In the genomic region with DNA sequence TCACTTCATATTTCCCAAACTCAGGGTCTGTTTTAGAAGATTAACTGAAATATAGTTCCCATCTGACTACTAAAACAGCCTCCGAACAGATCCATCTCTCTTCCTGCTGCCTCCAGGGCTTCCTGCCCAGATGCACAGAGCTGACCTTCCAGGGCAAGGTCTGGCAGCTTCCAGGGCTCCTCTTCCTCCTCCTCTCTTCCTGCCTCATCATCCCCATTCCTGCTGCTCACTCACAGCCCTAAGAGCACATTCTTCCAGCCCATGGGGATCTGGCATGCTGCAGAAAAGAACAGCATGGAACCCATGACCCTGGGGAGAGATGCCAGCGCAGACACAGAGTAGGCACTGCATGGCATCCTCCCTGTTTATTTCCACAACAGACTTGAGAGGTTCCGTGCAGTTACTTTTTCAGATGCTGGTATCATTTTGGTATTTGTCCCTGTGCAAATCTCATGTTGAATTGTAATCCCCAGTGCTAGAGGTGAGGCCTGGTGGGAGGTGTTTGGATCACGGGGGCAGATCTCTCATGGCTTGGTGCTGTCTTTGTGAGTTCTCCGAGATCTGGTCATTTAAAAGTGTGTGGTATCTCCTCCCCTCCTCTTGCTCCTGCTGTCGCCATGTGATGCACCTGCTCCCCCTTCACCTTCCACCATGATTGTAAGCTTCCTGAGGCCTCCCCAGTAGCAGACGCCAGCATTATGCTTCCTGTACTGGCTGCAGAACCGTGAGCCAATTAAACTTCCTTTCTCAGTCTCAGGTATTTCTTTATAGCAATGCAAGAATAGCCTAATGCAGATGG, we compare ENCODE assay signal across 25 cellular contexts. TPM values are rescaled to one million over a fixed set of nuclear protein-coding genes. Genes with fewer than 3 reads are reported as not detected.
DNase-seq lines count a peak whose midpoint lies in the region; ATAC-seq and TF ChIP-seq lines count a peak whose summit lies in the region.
"Had no signal": no experiment of that assay in that cellular context is flagged by ENCODE, and none has a peak within 500 bp of the region (broad histone marks: within the 10 kb centered on the region; RNA-seq: fewer than 3 reads in every experiment).

No MANE protein-coding gene starts in this region.

- dilution Hi-C loops in IMR-90 (cut with HindIII; ENCODE audit: low sequenced_read_pairs, unreplicated experiment): no loop called here

- no peak overlapping the region for H3K4me3 Mint-ChIP-seq in activated CD4-positive, alpha-beta T cell treated with anti-CD3 and anti-CD28 coated beads, Interleukin-2, amount 10 ng/mL, durations not matched to agents 24 days and 14 days
- no peak overlapping the region for H3K4me3 Mint-ChIP-seq in activated naive CD8-positive, alpha-beta T cell treated with anti-CD3 and anti-CD28 coated beads, Interleukin-2, amount 50 U/mL, for 24 hours
- H3K4me3 Mint-ChIP-seq: activated CD4-positive, alpha-beta T cell treated with anti-CD3 and anti-CD28 coated beads, Interleukin-2, amount 10 ng/mL, durations not matched to agents 7 days and 5 days; nephron progenitor cell had no signal

- no peak for TF ChIP-seq RAD21 in IMR-90 (IDR thresholded peaks at IDR 0.05; ENCODE audit: low read length)

- H4K91ac ChIP-seq in IMR-90 (ENCODE audit: insufficient read depth, low read depth, low read length): 0 out of 2 replicates have a peak overlapping the region, but pooled peaks have one; percentile 8

- H3K27ac ChIP-seq in IMR-90 (ENCODE audit: insufficient read depth, low read length): no peak overlapping the region
- peak overlapping the region; percentile 40 for H3K27ac ChIP-seq in osteoblast (ENCODE audit: low read depth, low read length)
- H3K27ac ChIP-seq: breast epithelium, WERI-Rb-1 had no signal

- H3K79me1 ChIP-seq in IMR-90 (ENCODE audit: low read depth in 1 of 2, low read length in 2 of 2): peaks cover 0 to 7% of the 10 kb centered on the region in 2 experiments; a peak in 1 of 4 replicates

- no peak for TF ChIP-seq POLR2A in IMR-90 (IDR thresholded peaks at IDR 0.05; ENCODE audit: low read depth, low read length)

- TF ChIP-seq CTCF in IMR-90 (conservative IDR thresholded peaks at IDR 0.05; ENCODE audit: low read depth, low read length) (no peak), osteoblast (IDR thresholded peaks at IDR 0.05; ENCODE audit: extremely low read depth, low read depth, low read length) (no peak)

- H3K9me1 ChIP-seq in IMR-90 (ENCODE audit: insufficient read depth, low read length): peaks cover 25% of the 10 kb centered on the region

- H3K9me3 Mint-ChIP-seq in activated CD4-positive, alpha-beta T cell treated with anti-CD3 and anti-CD28 coated beads, Interleukin-2, amount 10 ng/mL, durations not matched to agents 24 days and 14 days: no peaks in the 10 kb centered on the region
- H3K9me3 Mint-ChIP-seq in activated naive CD8-positive, alpha-beta T cell treated with anti-CD3 and anti-CD28 coated beads, Interleukin-2, amount 50 U/mL, for 24 hours: no peaks in the 10 kb centered on the region
- H3K9me3 Mint-ChIP-seq: activated CD4-positive, alpha-beta T cell treated with anti-CD3 and anti-CD28 coated beads, Interleukin-2, amount 10 ng/mL, durations not matched to agents 7 days and 5 days; activated naive CD4-positive, alpha-beta T cell treated with anti-CD3 and anti-CD28 coated beads, Interleukin-2, amount 50 U/mL, for 72 hours; nephron progenitor cell had no signal

- H4K8ac ChIP-seq in IMR-90 (ENCODE audit: low read depth in 2 of 2, low read length in 2 of 2): peak overlapping the region in 1 of 2 experiments; percentile 11; a peak in 2 of 4 replicates

- H2BK20ac ChIP-seq in IMR-90 (ENCODE audit: low read depth, low read length): peak overlapping the region; percentile 68

- peak overlapping the region; percentile 29; the same call in 1 of the 2 replicates for H2AK5ac ChIP-seq in IMR-90 (ENCODE audit: low read depth, low read length)

- H3K4me1 ChIP-seq in IMR-90 (ENCODE audit: control insufficient read depth, insufficient read depth, low read length) (peaks cover 17% of the 10 kb centered on the region), osteoblast (ENCODE audit: insufficient read depth, low read length) (peaks cover 33% of the 10 kb centered on the region)
- H3K4me1 ChIP-seq: breast epithelium had no signal

- POLR2A ChIA-PET in IMR-90 (lab: Charles Lee; ENCODE audit: unreplicated experiment): no interaction called here

- no peak overlapping the region for H3K56ac ChIP-seq in IMR-90 (ENCODE audit: extremely low read depth, insufficient read depth, low read length)

- CTCF ChIA-PET in IMR-90 (lab: Yijun Ruan, JAX): interaction anchor here (1.9 kb wide), 1 partner anchor 211 kb away, joined by 12 read pairs; no protein-coding TSS in a partner anchor

- no peak overlapping the region for H3K4me3 ChIP-seq in IMR-90 (ENCODE audit: insufficient read depth, low read depth, low read length)
- H3K4me3 ChIP-seq in osteoblast (ENCODE audit: insufficient read depth, low read length): no peak overlapping the region
- H3K4me3 ChIP-seq: breast epithelium, smooth muscle cell had no signal

- H3K18ac ChIP-seq in IMR-90 (ENCODE audit: low read depth, low read length): no peak overlapping the region

- H3K36me3 Mint-ChIP-seq in activated CD4-positive, alpha-beta T cell treated with anti-CD3 and anti-CD28 coated beads, Interleukin-2, amount 10 ng/mL, durations not matched to agents 24 days and 14 days (ENCODE audit: low read depth): no peaks in the 10 kb centered on the region
- no peaks in the 10 kb centered on the region for H3K36me3 Mint-ChIP-seq in activated naive CD8-positive, alpha-beta T cell treated with anti-CD3 and anti-CD28 coated beads, Interleukin-2, amount 50 U/mL, for 24 hours (ENCODE audit: low read depth)
- H3K36me3 Mint-ChIP-seq: activated naive CD4-positive, alpha-beta T cell treated with anti-CD3 and anti-CD28 coated beads, Interleukin-2, amount 50 U/mL, for 72 hours had no signal

- H2BK15ac ChIP-seq in IMR-90 (ENCODE audit: low read depth, low read length): peak overlapping the region; percentile 74; the same call in 1 of the 3 replicates

- no peak overlapping the region for H3K9ac ChIP-seq in IMR-90 (ENCODE audit: low read depth, low read length)

- H3K9me3 ChIP-seq in IMR-90 (ENCODE audit: control insufficient read depth, insufficient read depth, low read length) (no peaks in the 10 kb centered on the region), osteoblast (ENCODE audit: low read depth, low read length) (no peaks in the 10 kb centered on the region)
- H3K9me3 ChIP-seq: breast epithelium had no signal

- DNase-seq in activated CD4-positive, alpha-beta T cell treated with anti-CD3 and anti-CD28 coated beads, Interleukin-2, amount 10 ng/mL, durations not matched to agents 24 days and 14 days: peak; percentile 47
- no peak for DNase-seq in activated CD4-positive, alpha-beta T cell treated with anti-CD3 and anti-CD28 coated beads for 48 hours
- DNase-seq in IMR-90 (no peak), dermis blood vessel endothelial cell (peak; percentile 37), osteoblast (ENCODE audit: insufficient read length, low spot score, missing footprints) (no peak), left lobe of liver (ENCODE audit: low spot score) (no peak)
- DNase-seq in activated naive CD8-positive, alpha-beta T cell treated with anti-CD3 and anti-CD28 coated beads, Interleukin-2, amount 50 U/mL, for 24 hours: no peak
- DNase-seq: 8988T; activated CD4-positive, alpha-beta T cell treated with anti-CD3 and anti-CD28 coated beads, Interleukin-2, amount 10 ng/mL, durations not matched to agents 7 days and 5 days; DMS79 treated with DMSO at 0.1 percent for 48 hours; glutamatergic neuron; GOT3; KG1; MM.1S; NCI-H2029; NCI-H524; nephron progenitor cell; NK-92 treated with Interleukin-12 subunit alpha and Interleukin-12 subunit beta, amount 100 ng/mL, for 24 hours; SHP77; stimulated activated naive CD4-positive, alpha-beta T cell treated with Interleukin-2 at 50 U/mL for 16 hours; WERI-Rb-1 had no signal

- no peak overlapping the region for H3K4me2 ChIP-seq in IMR-90 (ENCODE audit: low read depth, low read length)
- H3K4me2 ChIP-seq in osteoblast (ENCODE audit: insufficient read depth, low read length): no peak overlapping the region
- H3K4me2 ChIP-seq: smooth muscle cell had no signal

- H2AFZ ChIP-seq in IMR-90 (replicated peaks; ENCODE audit: low read length, poor library complexity): no peak overlapping the region
- peak overlapping the region; percentile 73 for H2AFZ ChIP-seq in osteoblast (ENCODE audit: low read length)

- no peak overlapping the region for H3K23ac ChIP-seq in IMR-90 (ENCODE audit: low read depth, low read length)

- no peaks in the 10 kb centered on the region for H4K20me1 ChIP-seq in IMR-90 (ENCODE audit: insufficient read depth, low read length)
- H4K20me1 ChIP-seq in osteoblast (ENCODE audit: insufficient read depth, low read length): no peaks in the 10 kb centered on the region

- peak overlapping the region; percentile 54; the same call in 1 of the 2 replicates for H3K4ac ChIP-seq in IMR-90 (ENCODE audit: low read depth, low read length)

- H3K36me3 ChIP-seq in IMR-90 (ENCODE audit: control insufficient read depth, insufficient read depth, low read length): no peaks in the 10 kb centered on the region
- no peaks in the 10 kb centered on the region for H3K36me3 ChIP-seq in osteoblast (ENCODE audit: insufficient read depth, low read length)
- H3K36me3 ChIP-seq: breast epithelium, WERI-Rb-1 had no signal

- H3K79me2 ChIP-seq in osteoblast (ENCODE audit: insufficient read depth, low read length): no peaks in the 10 kb centered on the region

- intact Hi-C loops in activated CD4-positive, alpha-beta T cell treated with anti-CD3 and anti-CD28 coated beads, Interleukin-2, amount 10 ng/mL, durations not matched to agents 24 days and 14 days (cut with micrococcal nuclease): no loop called here
- intact Hi-C loops in IMR-90 (cut with micrococcal nuclease): loop anchor here (10.0 kb wide), 2 partner anchors 359 to 679 kb away; a partner anchor contains a TSS

- H3K4me1 Mint-ChIP-seq in activated CD4-positive, alpha-beta T cell treated with anti-CD3 and anti-CD28 coated beads, Interleukin-2, amount 10 ng/mL, durations not matched to agents 24 days and 14 days: peaks cover 2% of the 10 kb centered on the region
- H3K4me1 Mint-ChIP-seq in activated naive CD8-positive, alpha-beta T cell treated with anti-CD3 and anti-CD28 coated beads, Interleukin-2, amount 50 U/mL, for 24 hours: peaks cover 2% of the 10 kb centered on the region
- H3K4me1 Mint-ChIP-seq: activated CD4-positive, alpha-beta T cell treated with anti-CD3 and anti-CD28 coated beads, Interleukin-2, amount 10 ng/mL, durations not matched to agents 7 days and 5 days had no signal

- no peak overlapping the region for H3K27ac Mint-ChIP-seq in activated CD4-positive, alpha-beta T cell treated with anti-CD3 and anti-CD28 coated beads, Interleukin-2, amount 10 ng/mL, durations not matched to agents 24 days and 14 days
- no peak overlapping the region for H3K27ac Mint-ChIP-seq in activated naive CD8-positive, alpha-beta T cell treated with anti-CD3 and anti-CD28 coated beads, Interleukin-2, amount 50 U/mL, for 24 hours
- H3K27ac Mint-ChIP-seq: activated CD4-positive, alpha-beta T cell treated with anti-CD3 and anti-CD28 coated beads, Interleukin-2, amount 10 ng/mL, durations not matched to agents 7 days and 5 days; activated naive CD4-positive, alpha-beta T cell treated with anti-CD3 and anti-CD28 coated beads, Interleukin-2, amount 50 U/mL, for 72 hours; nephron progenitor cell had no signal

- H3K27me3 Mint-ChIP-seq in activated CD4-positive, alpha-beta T cell treated with anti-CD3 and anti-CD28 coated beads, Interleukin-2, amount 10 ng/mL, durations not matched to agents 24 days and 14 days: no peaks in the 10 kb centered on the region
- no peaks in the 10 kb centered on the region for H3K27me3 Mint-ChIP-seq in activated naive CD8-positive, alpha-beta T cell treated with anti-CD3 and anti-CD28 coated beads, Interleukin-2, amount 50 U/mL, for 24 hours
- H3K27me3 Mint-ChIP-seq: activated CD4-positive, alpha-beta T cell treated with anti-CD3 and anti-CD28 coated beads, Interleukin-2, amount 10 ng/mL, durations not matched to agents 7 days and 5 days had no signal

- no peak overlapping the region for H4K5ac ChIP-seq in IMR-90 (ENCODE audit: low read depth, low read length)

- no TSS peak for BruUV-seq in IMR-90 (replicated peaks; lab: Mats Ljungman, UMichigan)

- 84% methylated on average over 3 of the region's 8 CpGs; no CpG with 5 or more reads in 1 of the 2 experiments for WGBS in IMR-90 (ENCODE audit: extremely low coverage in 2 of 2, insufficient read length in 1 of 2), 2 experiments

- H2BK5ac ChIP-seq in IMR-90 (ENCODE audit: low read depth, low read length, poor library complexity, severe bottlenecking): no peak overlapping the region

- in situ Hi-C loops in IMR-90 (cut with MboI; ENCODE audit: low sequenced_read_pairs): loop anchor here (10.0 kb wide), 2 partner anchors 509 to 679 kb away; no protein-coding TSS in a partner anchor

- H3K14ac ChIP-seq in IMR-90 (replicated peaks; ENCODE audit: low read depth, low read length): no peak overlapping the region

- ATAC-seq in IMR-90 (ENCODE audit: low read depth): no peak
- ATAC-seq in HG03175 (IDR thresholded peaks at IDR 0.05; ENCODE audit: unreplicated experiment): no peak
- ATAC-seq in activated naive CD8-positive, alpha-beta T cell treated with anti-CD3 and anti-CD28 coated beads, Interleukin-2, amount 50 U/mL, for 24 hours: no peak
- no peak for ATAC-seq in left lobe of liver
- ATAC-seq: activated naive CD4-positive, alpha-beta T cell treated with anti-CD3 and anti-CD28 coated beads, Interleukin-2, amount 50 U/mL, for 72 hours had no signal

- no peak overlapping the region for H2AK9ac ChIP-seq in IMR-90 (replicated peaks; ENCODE audit: low read depth, low read length, poor library complexity)

- H3K27me3 ChIP-seq in IMR-90 (ENCODE audit: control insufficient read depth, insufficient read depth, low read length): no peaks in the 10 kb centered on the region
- no peaks in the 10 kb centered on the region for H3K27me3 ChIP-seq in osteoblast (ENCODE audit: insufficient read depth, low read length)
- H3K27me3 ChIP-seq: breast epithelium had no signal

- H2BK120ac ChIP-seq in IMR-90 (ENCODE audit: low read depth, low read length): peak overlapping the region; percentile 86

RNA-seq across cellular contexts. Expression of a gene that starts 4.4 kb away (rescaled TPM):
- total RNA-seq in activated CD4-positive, alpha-beta T cell treated with anti-CD3 and anti-CD28 coated beads, Interleukin-2, amount 10 ng/mL, durations not matched to agents 24 days and 14 days: 0.05 and 0.12 TPM in 2 replicates
- total RNA-seq in IMR-90 (2012; rRNA removed) (under 0.01 TPM in 2 replicates), dermis blood vessel endothelial cell (2.9 and 21.4 TPM in 2 replicates), osteoblast (under 0.01 TPM in 2 replicates), left lobe of liver (0.45 TPM)
- 0.03 and 0.15 TPM in 2 replicates for polyA plus RNA-seq in IMR-90 (2012; rRNA removed)
- polyA plus RNA-seq in IMR-90 (2012; cell fraction: cytosol; rRNA removed): 0.10 TPM in 1 of 2 replicates, not detected in the other
- 0.05 and 0.27 TPM in 2 replicates for polyA plus RNA-seq in IMR-90 (2012; cell fraction: nucleus; rRNA removed; ENCODE audit: low replicate concordance)

RNA-seq across cellular contexts. Expression of a gene that starts 35.5 kb away (rescaled TPM):
- 32.3 and 35.9 TPM in 2 replicates for total RNA-seq in activated CD4-positive, alpha-beta T cell treated with anti-CD3 and anti-CD28 coated beads, Interleukin-2, amount 10 ng/mL, durations not matched to agents 24 days and 14 days
- total RNA-seq in IMR-90 (2012; rRNA removed): 18.3 and 31.9 TPM in 2 replicates
- 12.7 and 16.2 TPM in 2 replicates for polyA plus RNA-seq in IMR-90 (2012; rRNA removed)
- 5.2 TPM in 2 replicates for polyA plus RNA-seq in IMR-90 (2012; cell fraction: cytosol; rRNA removed)
- polyA plus RNA-seq in IMR-90 (2012; cell fraction: nucleus; rRNA removed; ENCODE audit: low replicate concordance): 5.6 and 24.4 TPM in 2 replicates
- total RNA-seq in dermis blood vessel endothelial cell: 16.8 and 24.5 TPM in 2 replicates
- 17.1 and 19.9 TPM in 2 replicates for total RNA-seq in osteoblast
- 15.4 TPM for total RNA-seq in left lobe of liver

Comparison
In these comparisons a context has a peak if more than half of its experiments do, and no peak if none do; other contexts are left out.
1. DNase-seq: peak in activated CD4-positive, alpha-beta T cell treated with anti-CD3 and anti-CD28 coated beads, Interleukin-2, amount 10 ng/mL, durations not matched to agents 24 days and 14 days (single experiment) and dermis blood vessel endothelial cell (single experiment); none in activated CD4-positive, alpha-beta T cell treated with anti-CD3 and anti-CD28 coated beads for 48 hours (single experiment), IMR-90 (single experiment), osteoblast (single experiment), activated naive CD8-positive, alpha-beta T cell treated with anti-CD3 and anti-CD28 coated beads, Interleukin-2, amount 50 U/mL, for 24 hours (single experiment) and left lobe of liver (single experiment).